Comparison of ENCODE assay signal across 8 cellular contexts in the genomic region with DNA sequence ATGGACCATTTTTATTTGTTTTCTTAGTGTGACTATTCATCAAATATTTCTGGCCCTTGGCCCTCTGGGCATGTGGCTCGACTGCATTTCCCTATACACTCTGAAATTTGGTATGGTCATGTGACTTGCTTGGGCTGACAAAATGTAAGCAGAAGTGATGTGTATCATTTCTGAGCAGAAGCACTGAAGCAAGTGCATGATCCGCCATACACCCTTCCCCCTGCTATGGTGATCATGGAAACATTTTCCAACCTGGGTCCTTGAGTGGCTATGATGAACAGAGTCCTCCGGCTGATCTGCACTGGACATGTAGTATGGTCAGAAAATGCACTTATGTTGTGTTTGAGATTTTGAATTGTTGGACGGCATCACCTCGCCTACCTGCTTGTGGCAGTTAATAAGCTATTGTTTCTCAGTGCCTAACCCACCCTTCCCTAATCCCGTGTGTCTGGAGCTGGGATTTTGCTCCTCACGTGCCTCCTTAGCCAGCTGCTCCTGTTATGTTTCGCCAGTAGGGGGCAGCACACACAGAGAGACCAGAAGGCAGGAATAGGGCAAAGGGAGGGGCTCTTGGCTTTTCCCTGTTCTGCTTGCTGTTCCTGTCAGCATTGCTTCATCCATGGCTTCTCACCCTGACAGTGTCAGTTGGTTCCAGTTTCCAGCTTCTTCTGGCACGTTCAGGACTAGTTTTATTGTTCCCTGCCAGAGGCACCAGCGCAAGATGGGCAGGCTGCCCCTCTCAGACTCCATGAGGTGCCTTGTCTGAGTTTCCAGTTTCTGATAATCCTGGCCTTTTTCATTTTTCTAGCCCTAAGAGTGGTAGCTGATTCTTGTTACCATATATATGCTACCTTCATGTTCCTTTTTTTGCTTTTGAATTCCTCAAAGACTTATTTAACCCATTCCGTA.
DNase-seq lines count a peak whose midpoint lies in the region; ATAC-seq lines count a peak whose summit lies in the region.

No MANE protein-coding gene starts in this region.

- ATAC-seq in GM19324 (IDR thresholded peaks at IDR 0.05; ENCODE audit: low FRiP score, unreplicated experiment), result peak; percentile 82
- ATAC-seq in HG03159 (IDR thresholded peaks at IDR 0.05; ENCODE audit: unreplicated experiment), result peak; percentile 84

- H3K9me3 Mint-ChIP-seq in activated CD4-positive, alpha-beta memory T cell treated with anti-CD3 and anti-CD28 coated beads for 36 hours, result no peaks in the 10 kb centered on the region

- H3K4me3 Mint-ChIP-seq in activated CD4-positive, alpha-beta memory T cell treated with anti-CD3 and anti-CD28 coated beads for 36 hours, result no peak overlapping the region

- peaks cover 2% of the 10 kb centered on the region for H3K27me3 Mint-ChIP-seq in activated CD4-positive, alpha-beta memory T cell treated with anti-CD3 and anti-CD28 coated beads for 36 hours

- POLR2A ChIA-PET in activated CD4-positive, alpha-beta memory T cell treated with anti-CD3 and anti-CD28 coated beads for 36 hours (lab: Charles Lee), result no interaction called here

- DNase-seq in DMS153 (lab: John Stamatoyannopoulos, UW) (peak; percentile 45), NCI-H2196 treated with DMSO at 0.1 percent for 48 hours (lab: John Stamatoyannopoulos, UW; ENCODE audit: unreplicated experiment) (peak; percentile 14), foreskin melanocyte (peak; percentile 48), putamen (ENCODE audit: low spot score) (peak; percentile 22), posterior vena cava (ENCODE audit: low spot score) (no peak)
- DNase-seq in activated CD4-positive, alpha-beta memory T cell treated with anti-CD3 and anti-CD28 coated beads for 36 hours, result peak; percentile 66

- H3K4me1 Mint-ChIP-seq in activated CD4-positive, alpha-beta memory T cell treated with anti-CD3 and anti-CD28 coated beads for 36 hours (ENCODE audit: low read depth), result no peaks in the 10 kb centered on the region

- intact Hi-C loops in activated CD4-positive, alpha-beta memory T cell treated with anti-CD3 and anti-CD28 coated beads for 36 hours (cut with micrococcal nuclease), result loop anchor here (1.0 to 10.0 kb wide), 3 partner anchors 181 to 594 kb away; partner anchors contain the start of gene RPRM
- intact Hi-C loops in posterior vena cava (cut with DNase I), result no loop called here

- H3K27ac Mint-ChIP-seq in activated CD4-positive, alpha-beta memory T cell treated with anti-CD3 and anti-CD28 coated beads for 36 hours, result no peak overlapping the region

- CTCF ChIA-PET in activated CD4-positive, alpha-beta memory T cell treated with anti-CD3 and anti-CD28 coated beads for 36 hours (lab: Charles Lee), result interaction anchor here (0.6 to 1.5 kb wide), 10 partner anchors 10 to 595 kb away, joined by 3 to 7 read pairs (median 4); partner anchors contain the start of genes PRPF40A and RPRM

- H3K36me3 Mint-ChIP-seq in activated CD4-positive, alpha-beta memory T cell treated with anti-CD3 and anti-CD28 coated beads for 36 hours, result no peaks in the 10 kb centered on the region
